16 cellular contexts compared by ENCODE assay signal in genomic region chr4:6731301-6731641, GRCh38. TPM values are rescaled to one million over a fixed set of nuclear protein-coding genes. Genes with fewer than 3 reads are reported as not detected.
DNase-seq lines count a peak whose midpoint lies in the region; ATAC-seq and TF ChIP-seq lines count a peak whose summit lies in the region.
"Had no signal": no experiment of that assay in that cellular context is flagged by ENCODE, and none has a peak within 500 bp of the region (broad histone marks: within the 10 kb centered on the region; RNA-seq: fewer than 3 reads in every experiment).

No MANE protein-coding gene starts in this region.

- no peak overlapping the region for H4K8ac ChIP-seq in trophoblast cell (ENCODE audit: low read depth, low read length)

- H2BK12ac ChIP-seq in trophoblast cell (ENCODE audit: low read length), result peak overlapping the region; percentile 17

- H3K4me3 ChIP-seq in coronary artery, result no peak overlapping the region
- no peak overlapping the region for H3K4me3 ChIP-seq in trophoblast cell (ENCODE audit: low read depth, low read length)
- H3K4me3 ChIP-seq: MG63 had no signal

- H3K23ac ChIP-seq in trophoblast cell (ENCODE audit: low read length), result no peak overlapping the region

- H2BK5ac ChIP-seq in trophoblast cell (ENCODE audit: low read depth, low read length, poor library complexity), result no peak overlapping the region

- CTCF ChIA-PET in RWPE1 (lab: Yijun Ruan, JAX), result interaction anchor here (0.8 to 0.9 kb wide), 2 partner anchors 11 to 978 kb away, joined by 3 to 5 read pairs; no protein-coding TSS in a partner anchor

- no peak overlapping the region for H2AFZ ChIP-seq in trophoblast cell (ENCODE audit: insufficient read depth, low read length, poor library complexity)

- H3K4me1 ChIP-seq in trophoblast cell (ENCODE audit: control insufficient read depth in 1 of 2, insufficient read depth in 2 of 2, low read length in 2 of 2), result peaks cover 9 to 16% of the 10 kb centered on the region in 2 experiments

- no peaks in the 10 kb centered on the region for H3K36me3 ChIP-seq in trophoblast cell (ENCODE audit: control insufficient read depth in 1 of 2, insufficient read depth in 2 of 2, low read length in 2 of 2)
- H3K36me3 ChIP-seq: MG63 had no signal

- no peak overlapping the region for H3K18ac ChIP-seq in trophoblast cell (ENCODE audit: low read length)

- TF ChIP-seq CTCF in RWPE1 (conservative IDR thresholded peaks at IDR 0.05; ENCODE audit: low read depth) (no peak), coronary artery (IDR thresholded peaks at IDR 0.05) (no peak)

- ATAC-seq in GM18502 (IDR thresholded peaks at IDR 0.05; ENCODE audit: poor library complexity, unreplicated experiment), result no peak
- ATAC-seq in HG03457 (IDR thresholded peaks at IDR 0.05; ENCODE audit: unreplicated experiment), result no peak

- no CpG with 5 or more reads among the region's 6 CpGs for WGBS in trophoblast cell (ENCODE audit: extremely low coverage, insufficient coverage, insufficient read length)

- no peak overlapping the region for H2BK120ac ChIP-seq in trophoblast cell (ENCODE audit: insufficient read depth, low read length, poor library complexity)

- H2AK5ac ChIP-seq in trophoblast cell (ENCODE audit: low read length), result no peak overlapping the region

- H3K27ac ChIP-seq in RWPE1, result peak overlapping the region; percentile 88
- H3K27ac ChIP-seq in coronary artery, result peak overlapping the region in 1 of 2 donors; percentile 71
- no peak overlapping the region for H3K27ac ChIP-seq in trophoblast cell (ENCODE audit: low read depth, low read length)

- no peak overlapping the region for H4K12ac ChIP-seq in trophoblast cell (ENCODE audit: low read depth, low read length)

- no peak overlapping the region for H3K14ac ChIP-seq in trophoblast cell (ENCODE audit: low read length)

- no peaks in the 10 kb centered on the region for H3K27me3 ChIP-seq in trophoblast cell (ENCODE audit: insufficient read depth, low read length)
- H3K27me3 ChIP-seq: MG63 had no signal

- H4K91ac ChIP-seq in trophoblast cell (ENCODE audit: low read depth, low read length), result peak overlapping the region; percentile 16

- POLR2A ChIA-PET in RWPE1 (lab: Yijun Ruan, JAX; ENCODE audit: low non-redundant PET), result no interaction called here

- no peak overlapping the region for H3K4ac ChIP-seq in trophoblast cell (ENCODE audit: low read depth, low read length)

- peaks cover 2% of the 10 kb centered on the region for H3K79me2 ChIP-seq in trophoblast cell (ENCODE audit: control insufficient read depth, insufficient read depth, low read length, poor library complexity)

- no peaks in the 10 kb centered on the region for H3K9me3 ChIP-seq in trophoblast cell (ENCODE audit: insufficient read depth, low read depth, low read length)
- H3K9me3 ChIP-seq: MG63 had no signal

- no peak overlapping the region for H3K9ac ChIP-seq in trophoblast cell (ENCODE audit: low read length)

- no peak overlapping the region for H3K4me2 ChIP-seq in trophoblast cell (ENCODE audit: low read length)

- DNase-seq in Ammon's horn (ENCODE audit: low spot score) (peak; percentile 1), RWPE1 (ENCODE audit: low spot score) (no peak), coronary artery (ENCODE audit: low spot score) (peak; percentile 68), trophoblast cell (no peak), NCI-H2107 treated with DMSO at 0.1 percent for 48 hours (lab: John Stamatoyannopoulos, UW; ENCODE audit: unreplicated experiment) (no peak)
- no peak for DNase-seq in activated naive CD4-positive, alpha-beta T cell treated with Interleukin-2 at 50 U/mL for 16 hours
- DNase-seq: COR-L47; GF-D8; MG63; NCI-H1105; NCI-H187; NCI-H2171; NCI-H446 treated with DMSO at 0.1 percent for 48 hours; NK-92 treated with Interleukin-12 subunit alpha and Interleukin-12 subunit beta, amount 100 ng/mL, for 24 hours had no signal

- H3K79me1 ChIP-seq in trophoblast cell (ENCODE audit: low read length), result peaks cover 12% of the 10 kb centered on the region

RNA-seq across cellular contexts. Expression of gene BLOC1S4, which starts 15.3 kb away (rescaled TPM):
- polyA plus RNA-seq in trophoblast cell (2013), result 16.8 TPM in 2 replicates

RNA-seq across cellular contexts. Expression of gene MRFAP1L1, which starts 21.6 kb away (rescaled TPM):
- 41.1 and 42.0 TPM in 2 replicates for polyA plus RNA-seq in trophoblast cell (2013)

RNA-seq across cellular contexts. Expression of gene S100P, which starts 37.6 kb away (rescaled TPM):
- 761 and 882 TPM in 2 replicates for polyA plus RNA-seq in trophoblast cell (2013)

RNA-seq across cellular contexts. Expression of gene KIAA0232, which starts 51.3 kb away (rescaled TPM):
- polyA plus RNA-seq in trophoblast cell (2013), result 12.6 and 12.8 TPM in 2 replicates

Comparison
In these comparisons a context has a peak if more than half of its experiments do, and no peak if none do; other contexts are left out.
1. DNase-seq: peak in Ammon's horn (single experiment) and coronary artery (single experiment); none in RWPE1 (single experiment), trophoblast cell (0 of 2), activated naive CD4-positive, alpha-beta T cell treated with Interleukin-2 at 50 U/mL for 16 hours (single experiment) and NCI-H2107 treated with DMSO at 0.1 percent for 48 hours (single experiment).